In the genomic region with DNA sequence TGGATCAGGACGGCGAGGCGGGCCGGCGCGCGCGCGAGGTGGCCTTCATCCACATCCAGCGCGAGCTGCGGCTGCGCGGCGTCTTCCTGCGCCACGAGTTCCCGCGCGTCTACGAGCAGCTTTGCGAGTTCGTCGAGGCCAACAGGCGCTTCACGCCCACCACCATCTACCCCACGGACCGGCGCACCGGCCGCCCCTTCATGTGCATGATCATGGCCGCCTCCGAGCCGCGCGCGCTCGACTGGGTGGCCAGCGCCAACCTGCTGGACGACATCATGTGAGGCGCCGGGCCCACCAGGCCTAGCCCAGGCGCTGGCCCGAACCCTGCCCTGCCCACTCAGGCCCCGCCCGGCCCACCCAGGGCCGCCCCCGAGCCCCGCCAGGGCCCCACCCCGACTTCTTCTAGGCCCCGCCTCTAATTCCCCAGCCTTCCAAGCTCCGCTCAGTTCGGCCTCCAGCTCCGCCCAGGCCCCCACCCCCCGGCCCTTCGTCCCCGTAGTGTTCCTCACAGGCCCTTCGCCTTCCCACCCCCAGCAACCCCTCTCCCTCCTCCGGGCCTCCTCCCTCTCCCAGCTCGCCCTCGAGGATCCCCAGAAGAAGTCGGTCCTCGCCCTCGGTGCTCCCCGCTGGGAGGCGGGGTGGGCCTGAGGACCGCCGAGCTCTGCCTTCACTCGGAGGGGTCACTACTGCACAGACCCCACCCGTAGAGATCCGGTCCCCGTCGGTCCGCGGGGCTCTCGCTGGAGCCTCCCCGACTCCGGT, we compare ENCODE assay signal across 8 cellular contexts. TPM values are rescaled to one million over a fixed set of nuclear protein-coding genes. Genes with fewer than 3 reads are reported as not detected.
DNase-seq lines count a peak whose midpoint lies in the region; ATAC-seq lines count a peak whose summit lies in the region.

No MANE protein-coding gene starts in this region.

- peaks cover 32% of the 10 kb centered on the region for H3K27me3 Mint-ChIP-seq in activated T-cell treated with anti-CD3 and anti-CD28 coated beads, Interleukin-2, amount 50 U/mL, for 24 hours

- H3K4me1 ChIP-seq in urinary bladder (ENCODE audit: insufficient read depth): peaks cover 6% of the 10 kb centered on the region

- H3K4me3 ChIP-seq in urinary bladder (ENCODE audit: low read depth, low read length): peak overlapping the region; percentile 60

- peak overlapping the region; percentile 81 for H3K27ac Mint-ChIP-seq in activated T-cell treated with anti-CD3 and anti-CD28 coated beads, Interleukin-2, amount 50 U/mL, for 24 hours

- no peak for DNase-seq in activated T-cell treated with anti-CD3 and anti-CD28 coated beads, Interleukin-2, amount 50 U/mL, for 24 hours
- no peak for DNase-seq in activated T-cell treated with anti-CD3 and anti-CD28 coated beads for 4 hours
- peak; percentile 68 for DNase-seq in RPMI7951 (ENCODE audit: low read depth)
- peak; percentile 57 for DNase-seq in dermis blood vessel endothelial cell
- peak; percentile 61 to 75 for DNase-seq in lung microvascular endothelial cell (ENCODE audit: low read depth in 2 of 2)
- no peak for DNase-seq in activated CD8-positive, alpha-beta memory T cell treated with anti-CD3 and anti-CD28 coated beads for 24 hours

- H3K4me3 Mint-ChIP-seq in activated T-cell treated with anti-CD3 and anti-CD28 coated beads, Interleukin-2, amount 50 U/mL, for 24 hours: peak overlapping the region; percentile 92

- 3% methylated on average over 78 of the region's 78 CpGs for WGBS in urinary bladder

- H3K36me3 Mint-ChIP-seq in activated T-cell treated with anti-CD3 and anti-CD28 coated beads, Interleukin-2, amount 50 U/mL, for 24 hours (ENCODE audit: low read depth): peaks cover 25% of the 10 kb centered on the region

- no peak overlapping the region for H3K27ac ChIP-seq in urinary bladder (ENCODE audit: low read depth)

- H3K9me3 Mint-ChIP-seq in activated T-cell treated with anti-CD3 and anti-CD28 coated beads, Interleukin-2, amount 50 U/mL, for 24 hours: no peaks in the 10 kb centered on the region

- no peak for ATAC-seq in GM19467 (IDR thresholded peaks at IDR 0.05; ENCODE audit: unreplicated experiment)

- H3K36me3 ChIP-seq in urinary bladder (ENCODE audit: insufficient read depth): no peaks in the 10 kb centered on the region

- peaks cover 28% of the 10 kb centered on the region for H3K4me1 Mint-ChIP-seq in activated T-cell treated with anti-CD3 and anti-CD28 coated beads, Interleukin-2, amount 50 U/mL, for 24 hours (ENCODE audit: low read depth)

RNA-seq across cellular contexts. Expression of a gene that starts 2.0 kb away (rescaled TPM):
- 88.7 and 92.2 TPM in 2 replicates for total RNA-seq in RPMI7951 (2014; rRNA removed; shearing (Covaris generic))
- total RNA-seq in dermis blood vessel endothelial cell (99.0 and 104 TPM in 2 replicates), lung microvascular endothelial cell (242 and 316 TPM in 2 replicates), urinary bladder (43.9 TPM)
- 105 TPM for polyA plus RNA-seq in urinary bladder

RNA-seq across cellular contexts. Expression of a gene that starts 4.9 kb away (rescaled TPM):
- 0.36 and 0.39 TPM in 2 replicates for total RNA-seq in RPMI7951 (2014; rRNA removed; shearing (Covaris generic))
- total RNA-seq in dermis blood vessel endothelial cell (2.0 and 5.1 TPM in 2 replicates), lung microvascular endothelial cell (0.65 and 2.0 TPM in 2 replicates), urinary bladder (3.0 TPM)
- polyA plus RNA-seq in urinary bladder: 3.8 TPM

RNA-seq across cellular contexts. Expression of a gene that starts 5.0 kb away (rescaled TPM):
- 0.72 and 1.3 TPM in 2 replicates for total RNA-seq in RPMI7951 (2014; rRNA removed; shearing (Covaris generic))
- total RNA-seq in dermis blood vessel endothelial cell: 1.0 TPM in 2 replicates
- 0.44 and 1.4 TPM in 2 replicates for total RNA-seq in lung microvascular endothelial cell
- total RNA-seq in urinary bladder: 0.69 TPM
- 6.9 TPM for polyA plus RNA-seq in urinary bladder

RNA-seq across cellular contexts. Expression of a gene that starts 18.9 kb away (rescaled TPM):
- total RNA-seq in RPMI7951 (2014; rRNA removed; shearing (Covaris generic)): 304 and 460 TPM in 2 replicates
- total RNA-seq in dermis blood vessel endothelial cell (309 and 438 TPM in 2 replicates), lung microvascular endothelial cell (254 and 382 TPM in 2 replicates), urinary bladder (128 TPM)
- polyA plus RNA-seq in urinary bladder: 337 TPM

RNA-seq across cellular contexts. Expression of a gene that starts 39.1 kb away (rescaled TPM):
- total RNA-seq in RPMI7951 (2014; rRNA removed; shearing (Covaris generic)): 10.1 and 13.7 TPM in 2 replicates
- total RNA-seq in dermis blood vessel endothelial cell (20.6 and 24.2 TPM in 2 replicates), lung microvascular endothelial cell (10.9 and 14.7 TPM in 2 replicates), urinary bladder (7.9 TPM)
- 13.1 TPM for polyA plus RNA-seq in urinary bladder

Comparison
In these comparisons a context has a peak if more than half of its experiments do, and no peak if none do; other contexts are left out.
1. DNase-seq: peak in RPMI7951 (single experiment), dermis blood vessel endothelial cell (single experiment) and lung microvascular endothelial cell (2 of 2); none in activated T-cell treated with anti-CD3 and anti-CD28 coated beads, Interleukin-2, amount 50 U/mL, for 24 hours (single experiment), activated T-cell treated with anti-CD3 and anti-CD28 coated beads for 4 hours (single experiment) and activated CD8-positive, alpha-beta memory T cell treated with anti-CD3 and anti-CD28 coated beads for 24 hours (single experiment).